10 cellular contexts compared by ENCODE assay signal in genomic region chr16:68299571-68300453, GRCh38. TPM values are rescaled to one million over a fixed set of nuclear protein-coding genes. Genes with fewer than 3 reads are reported as not detected.
DNase-seq lines count a peak whose midpoint lies in the region; ATAC-seq and TF ChIP-seq lines count a peak whose summit lies in the region.
"Had no signal": no experiment of that assay in that cellular context is flagged by ENCODE, and none has a peak within 500 bp of the region (broad histone marks: within the 10 kb centered on the region; RNA-seq: fewer than 3 reads in every experiment).

No MANE protein-coding gene starts in this region.

- ATAC-seq in heart left ventricle (peak in 3 of 4 donors; percentile 21 to 43 (median 39)), Right ventricle myocardium inferior (no peak), thoracic aorta (ENCODE audit: insufficient number of reproducible peaks, low FRiP score, low read depth) (no peak), HG03045 (IDR thresholded peaks at IDR 0.05; ENCODE audit: unreplicated experiment) (no peak)

- no peaks in the 10 kb centered on the region for H3K27me3 ChIP-seq in heart left ventricle
- no peaks in the 10 kb centered on the region for H3K27me3 ChIP-seq in layer of hippocampus (ENCODE audit: control insufficient read depth, insufficient read depth, low read length)
- no peaks in the 10 kb centered on the region for H3K27me3 ChIP-seq in thoracic aorta (replicated peaks; ENCODE audit: insufficient read depth)
- H3K27me3 ChIP-seq in testis: no peaks in the 10 kb centered on the region

- WGBS in heart left ventricle, 4 donors: 50 to 60% (median 54%) methylated on average over 11 of the region's 11 CpGs
- 79% methylated on average over 11 of the region's 11 CpGs for WGBS in testis, 2 donors

- H3K36me3 Mint-ChIP-seq in activated naive CD8-positive, alpha-beta T cell: peaks cover 10% of the 10 kb centered on the region

- no peak overlapping the region for H3K4me3 Mint-ChIP-seq in activated naive CD8-positive, alpha-beta T cell

- no peaks in the 10 kb centered on the region for H3K27me3 Mint-ChIP-seq in activated naive CD8-positive, alpha-beta T cell

- no peaks in the 10 kb centered on the region for H3K9me3 ChIP-seq in heart left ventricle
- H3K9me3 ChIP-seq in thoracic aorta: no peaks in the 10 kb centered on the region
- H3K9me3 ChIP-seq in testis: no peaks in the 10 kb centered on the region

- TF ChIP-seq CTCF in heart left ventricle (IDR thresholded peaks at IDR 0.05) (no peak), thoracic aorta (IDR thresholded peaks at IDR 0.05) (no peak), testis (IDR thresholded peaks at IDR 0.05) (no peak)

- TF ChIP-seq POLR2A in heart left ventricle (IDR thresholded peaks at IDR 0.05): no peak
- no peak for TF ChIP-seq POLR2A in testis (IDR thresholded peaks at IDR 0.05)

- peaks cover 25% of the 10 kb centered on the region for H3K4me1 Mint-ChIP-seq in activated naive CD8-positive, alpha-beta T cell (ENCODE audit: low read depth)

- peak overlapping the region; percentile 81 for H3K27ac Mint-ChIP-seq in activated naive CD8-positive, alpha-beta T cell

- H3K36me3 ChIP-seq in heart left ventricle (peaks cover 0 to 100% (median 99%) of the 10 kb centered on the region in 9 donors), thoracic aorta (peaks cover 56% of the 10 kb centered on the region), testis (ENCODE audit: low read depth, missing control alignments) (no peaks in the 10 kb centered on the region)

- H3K4me1 ChIP-seq in heart left ventricle (peaks cover 0 to 54% (median 25%) of the 10 kb centered on the region in 12 donors), thoracic aorta (ENCODE audit: control insufficient read depth in 1 of 2, low read depth in 2 of 2) (peaks cover 0 to 14% of the 10 kb centered on the region in 2 donors), testis (peaks cover 6% of the 10 kb centered on the region)

- DNase-seq in heart left ventricle (no peak), Right ventricle myocardium inferior (ENCODE audit: missing footprints) (no peak), thoracic aorta (ENCODE audit: low spot score) (no peak), testis (no peak), AML-193 (lab: John Stamatoyannopoulos, UW) (no peak)
- DNase-seq: activated gamma-delta T cell had no signal

- H3K4me3 ChIP-seq in heart left ventricle (no peak overlapping the region), thoracic aorta (no peak overlapping the region), testis (no peak overlapping the region)

- intact Hi-C loops in heart left ventricle (cut with DNase I) (loop anchor here in 3 of 10 donors (5.0 kb wide), 1 partner anchor 38 kb away; the partner anchor contains the start of gene SLC7A6 (in 3 of the 3)), Right ventricle myocardium inferior (cut with DNase I) (loop anchor here (5.0 kb wide), 1 partner anchor 38 kb away; the partner anchor contains the start of gene SLC7A6), testis (cut with DNase I; ENCODE audit: low total_unique reads) (no loop called here)

- H3K27ac ChIP-seq in heart left ventricle: peak overlapping the region in 10 of 12 donors; percentile 49 to 91 (median 68)
- H3K27ac ChIP-seq in layer of hippocampus (ENCODE audit: low read depth, low read length): peak overlapping the region; percentile 12
- H3K27ac ChIP-seq in thoracic aorta: peak overlapping the region; percentile 28 to 40
- peak overlapping the region in 1 of 2 donors; percentile 5 for H3K27ac ChIP-seq in testis
- H3K27ac ChIP-seq: C4-2B had no signal

- H3K9me3 Mint-ChIP-seq in activated naive CD8-positive, alpha-beta T cell (ENCODE audit: low read depth): no peaks in the 10 kb centered on the region

RNA-seq across cellular contexts. Expression of gene SLC7A6OS, which starts 10.9 kb away (rescaled TPM):
- total RNA-seq in heart left ventricle: 10 to 100 TPM in 6 of 9 donors, 1 to 10 TPM in 3; 8.1 to 16.2 (median 11.2) TPM
- polyA plus RNA-seq in heart left ventricle: 1 to 10 TPM; 9.6 to 9.9 TPM
- total RNA-seq in Right ventricle myocardium inferior: 12.4 TPM
- total RNA-seq in thoracic aorta: 10 to 100 TPM; 15.6 to 22.6 TPM
- 10 to 100 TPM; 24.3 to 25.8 TPM for total RNA-seq in testis
- polyA plus RNA-seq in testis (ENCODE audit: insufficient read depth, low read depth, low replicate concordance): 14.7 TPM

RNA-seq across cellular contexts. Expression of gene PRMT7, which starts 11.0 kb away (rescaled TPM):
- total RNA-seq in heart left ventricle (10 to 100 TPM; 21.9 to 34.0 (median 30.7) TPM), Right ventricle myocardium inferior (28.9 TPM), thoracic aorta (10 to 100 TPM; 46.6 to 74.2 TPM), testis (100 to 1,000 TPM in 1 of 2 donors, 10 to 100 TPM in 1; 99.3 to 111 TPM)
- polyA plus RNA-seq in heart left ventricle (10 to 100 TPM; 21.0 to 37.4 TPM), testis (ENCODE audit: insufficient read depth, low read depth, low replicate concordance) (47.9 TPM)

RNA-seq across cellular contexts. Expression of gene SLC7A6, which starts 35.5 kb away (rescaled TPM):
- total RNA-seq in heart left ventricle (10 to 100 TPM; 32.7 to 76.0 (median 45.1) TPM), Right ventricle myocardium inferior (33.7 TPM), thoracic aorta (100 to 1,000 TPM in 1 of 2 donors, 10 to 100 TPM in 1; 92.1 to 125 TPM), testis (10 to 100 TPM; 42.2 to 48.6 TPM)
- polyA plus RNA-seq in heart left ventricle (10 to 100 TPM; 45.6 to 50.5 TPM), testis (ENCODE audit: insufficient read depth, low read depth, low replicate concordance) (28.6 TPM)

RNA-seq across cellular contexts. Expression of gene PLA2G15, which starts 54.6 kb away (rescaled TPM):
- total RNA-seq in heart left ventricle (10 to 100 TPM; 27.3 to 68.0 (median 45.4) TPM), Right ventricle myocardium inferior (43.8 TPM), thoracic aorta (10 to 100 TPM; 17.8 to 34.9 TPM), testis (10 to 100 TPM; 37.2 to 44.7 TPM)
- polyA plus RNA-seq in heart left ventricle (10 to 100 TPM; 25.8 to 66.6 TPM), testis (ENCODE audit: insufficient read depth, low read depth, low replicate concordance) (27.3 TPM)

Comparison
In these comparisons a context has a peak if more than half of its experiments do, and no peak if none do; other contexts are left out.
1. ATAC-seq: peak in heart left ventricle (3 of 4); none in Right ventricle myocardium inferior (single experiment), thoracic aorta (single experiment) and HG03045 (single experiment).